Comparison of ENCODE assay signal across 30 cellular contexts in genomic region chrX:111114806-111115205, GRCh38. TPM values are rescaled to one million over a fixed set of nuclear protein-coding genes. Genes with fewer than 3 reads are reported as not detected.
A peak's percentile ranks its signal among the peaks of the same experiment; 100 is the strongest.
DNase-seq lines count a peak whose midpoint lies in the region; ATAC-seq lines count a peak whose summit lies in the region.
"Had no signal": no experiment of that assay in that cellular context is flagged by ENCODE, and none has a peak within 500 bp of the region (broad histone marks: within the 10 kb centered on the region; RNA-seq: fewer than 3 reads in every experiment).

No MANE protein-coding gene starts in this region.

- DNase-seq in SK-MEL-5 (ENCODE audit: low read depth, low spot score), result peak; percentile 79
- no peak for DNase-seq in stimulated activated naive B cell treated with anti-CD40 and anti-IgM and Interleukin-4, amounts not matched to agents 10 μg/mL and 1 μg/mL and 100 μg/mL, for 72 hours
- DNase-seq in NCI-H2171 treated with DMSO at 0.1 percent for 48 hours (lab: John Stamatoyannopoulos, UW), result no peak
- DNase-seq in NK-92 (lab: John Stamatoyannopoulos, UW; ENCODE audit: unreplicated experiment), result no peak
- DNase-seq: activated CD8-positive, alpha-beta memory T cell treated with anti-CD3 and anti-CD28 coated beads, Interleukin-2, amount 10 ng/mL, durations not matched to agents 7 days and 5 days; activated naive CD4-positive, alpha-beta T cell; activated naive CD8-positive, alpha-beta T cell treated with anti-CD3 and anti-CD28 coated beads, Interleukin-2, amount 50 U/mL, for 24 hours; activated T-cell treated with anti-CD3 and anti-CD28 coated beads, Interleukin-2, amount 50 U/mL, for 4 hours; effector memory CD8-positive, alpha-beta T cell; erythroblast; heart left ventricle; NCI-H1092 treated with DMSO at 0.1 percent for 48 hours; NCI-H187 treated with DMSO at 0.1 percent for 48 hours; NCI-H2171; NCI-H524 treated with DMSO at 0.1 percent for 48 hours; NK-92 treated with Interleukin-12 subunit alpha and Interleukin-12 subunit beta, amount 100 ng/mL, for 24 hours; pancreas; PC-3; retina; T-helper 2 cell; upper lobe of left lung had no signal

- H3K36me3 Mint-ChIP-seq in stimulated activated naive B cell treated with anti-CD40 and anti-IgM and Interleukin-4, amounts not matched to agents 10 μg/mL and 1 μg/mL and 100 μg/mL, for 72 hours, result no peaks in the 10 kb centered on the region
- H3K36me3 Mint-ChIP-seq: activated CD8-positive, alpha-beta memory T cell treated with anti-CD3 and anti-CD28 coated beads, Interleukin-2, amount 10 ng/mL, durations not matched to agents 7 days and 5 days; stimulated activated memory B cell treated with anti-CD40 and anti-IgM and Interleukin-4, amounts not matched to agents 10 μg/mL and 1 μg/mL and 100 μg/mL, for 72 hours had no signal

- no peak overlapping the region for H3K4me3 Mint-ChIP-seq in stimulated activated naive B cell treated with anti-CD40 and anti-IgM and Interleukin-4, amounts not matched to agents 10 μg/mL and 1 μg/mL and 100 μg/mL, for 72 hours
- H3K4me3 Mint-ChIP-seq: activated CD8-positive, alpha-beta memory T cell treated with anti-CD3 and anti-CD28 coated beads, Interleukin-2, amount 10 ng/mL, durations not matched to agents 7 days and 5 days; activated naive CD8-positive, alpha-beta T cell treated with anti-CD3 and anti-CD28 coated beads, Interleukin-2, amount 50 U/mL, for 24 hours; activated T-cell treated with anti-CD3 and anti-CD28 coated beads, Interleukin-2, amount 50 U/mL, for 4 hours; effector memory CD8-positive, alpha-beta T cell; GM23338; neural progenitor cell; stimulated activated memory B cell treated with anti-CD40 and anti-IgM and Interleukin-4, amounts not matched to agents 10 μg/mL and 1 μg/mL and 100 μg/mL, for 72 hours had no signal

- ATAC-seq in GM19025 (IDR thresholded peaks at IDR 0.05; ENCODE audit: low read depth, unreplicated experiment) (peak; percentile 84), HG02678 (IDR thresholded peaks at IDR 0.05; ENCODE audit: unreplicated experiment) (peak; percentile 83), HG02973 (IDR thresholded peaks at IDR 0.05; ENCODE audit: unreplicated experiment) (no peak)
- peak; percentile 68 to 74 for ATAC-seq in stimulated activated naive B cell treated with anti-CD40 and anti-IgM and Interleukin-4, amounts not matched to agents 10 μg/mL and 1 μg/mL and 100 μg/mL, for 72 hours (replicated peaks)
- ATAC-seq: activated CD8-positive, alpha-beta memory T cell treated with anti-CD3 and anti-CD28 coated beads, Interleukin-2, amount 10 ng/mL, durations not matched to agents 7 days and 5 days; activated naive CD8-positive, alpha-beta T cell treated with anti-CD3 and anti-CD28 coated beads, Interleukin-2, amount 50 U/mL, for 24 hours; activated T-cell treated with anti-CD3 and anti-CD28 coated beads, Interleukin-2, amount 50 U/mL, for 4 hours; effector memory CD8-positive, alpha-beta T cell; GM23338; heart left ventricle; pancreas; PC-3; Right ventricle myocardium inferior; stimulated activated memory B cell treated with anti-CD40 and anti-IgM and Interleukin-4, amounts not matched to agents 10 μg/mL and 1 μg/mL and 100 μg/mL, for 72 hours had no signal

- in situ Hi-C loops in SK-MEL-5 (cut with HindIII; ENCODE audit: low pct_unique_long_range_greater_than_20kb, low sequenced_read_pairs), result no loop called here

- no peaks in the 10 kb centered on the region for H3K9me3 Mint-ChIP-seq in stimulated activated naive B cell treated with anti-CD40 and anti-IgM and Interleukin-4, amounts not matched to agents 10 μg/mL and 1 μg/mL and 100 μg/mL, for 72 hours
- H3K9me3 Mint-ChIP-seq: activated naive CD8-positive, alpha-beta T cell treated with anti-CD3 and anti-CD28 coated beads, Interleukin-2, amount 50 U/mL, for 24 hours; activated T-cell treated with anti-CD3 and anti-CD28 coated beads, Interleukin-2, amount 50 U/mL, for 4 hours; effector memory CD8-positive, alpha-beta T cell; GM23338; neural progenitor cell; stimulated activated memory B cell treated with anti-CD40 and anti-IgM and Interleukin-4, amounts not matched to agents 10 μg/mL and 1 μg/mL and 100 μg/mL, for 72 hours had no signal

- no peak overlapping the region for H3K27ac Mint-ChIP-seq in stimulated activated naive B cell treated with anti-CD40 and anti-IgM and Interleukin-4, amounts not matched to agents 10 μg/mL and 1 μg/mL and 100 μg/mL, for 72 hours
- H3K27ac Mint-ChIP-seq: activated CD8-positive, alpha-beta memory T cell treated with anti-CD3 and anti-CD28 coated beads, Interleukin-2, amount 10 ng/mL, durations not matched to agents 7 days and 5 days; activated naive CD8-positive, alpha-beta T cell treated with anti-CD3 and anti-CD28 coated beads, Interleukin-2, amount 50 U/mL, for 24 hours; effector memory CD8-positive, alpha-beta T cell; GM23338; neural progenitor cell; stimulated activated memory B cell treated with anti-CD40 and anti-IgM and Interleukin-4, amounts not matched to agents 10 μg/mL and 1 μg/mL and 100 μg/mL, for 72 hours had no signal

- peaks cover 0 to 5% of the 10 kb centered on the region in 2 donors for H3K4me1 Mint-ChIP-seq in stimulated activated naive B cell treated with anti-CD40 and anti-IgM and Interleukin-4, amounts not matched to agents 10 μg/mL and 1 μg/mL and 100 μg/mL, for 72 hours
- H3K4me1 Mint-ChIP-seq: activated naive CD8-positive, alpha-beta T cell treated with anti-CD3 and anti-CD28 coated beads, Interleukin-2, amount 50 U/mL, for 24 hours; GM23338; neural progenitor cell; stimulated activated memory B cell treated with anti-CD40 and anti-IgM and Interleukin-4, amounts not matched to agents 10 μg/mL and 1 μg/mL and 100 μg/mL, for 72 hours had no signal

- H3K27me3 Mint-ChIP-seq in stimulated activated naive B cell treated with anti-CD40 and anti-IgM and Interleukin-4, amounts not matched to agents 10 μg/mL and 1 μg/mL and 100 μg/mL, for 72 hours, result no peaks in the 10 kb centered on the region
- H3K27me3 Mint-ChIP-seq: activated CD8-positive, alpha-beta memory T cell treated with anti-CD3 and anti-CD28 coated beads, Interleukin-2, amount 10 ng/mL, durations not matched to agents 7 days and 5 days; activated naive CD8-positive, alpha-beta T cell treated with anti-CD3 and anti-CD28 coated beads, Interleukin-2, amount 50 U/mL, for 24 hours; effector memory CD8-positive, alpha-beta T cell; stimulated activated memory B cell treated with anti-CD40 and anti-IgM and Interleukin-4, amounts not matched to agents 10 μg/mL and 1 μg/mL and 100 μg/mL, for 72 hours had no signal

RNA-seq across cellular contexts. Expression of gene PAK3, which starts 18.8 kb away (rescaled TPM):
- 0.03 TPM in 1 of 2 replicates, not detected in the other for total RNA-seq in SK-MEL-5 (2014; rRNA removed; shearing (Covaris generic))
- 0.04 TPM in 1 of 2 replicates, not detected in the other for polyA plus RNA-seq in SK-MEL-5 (2015; cell fraction: cytosol; rRNA removed)
- not detected in 2 replicates for polyA plus RNA-seq in SK-MEL-5 (2015; cell fraction: nucleus; rRNA removed)
- total RNA-seq: HT-29, myocyte had no signal
